In the genomic region with DNA sequence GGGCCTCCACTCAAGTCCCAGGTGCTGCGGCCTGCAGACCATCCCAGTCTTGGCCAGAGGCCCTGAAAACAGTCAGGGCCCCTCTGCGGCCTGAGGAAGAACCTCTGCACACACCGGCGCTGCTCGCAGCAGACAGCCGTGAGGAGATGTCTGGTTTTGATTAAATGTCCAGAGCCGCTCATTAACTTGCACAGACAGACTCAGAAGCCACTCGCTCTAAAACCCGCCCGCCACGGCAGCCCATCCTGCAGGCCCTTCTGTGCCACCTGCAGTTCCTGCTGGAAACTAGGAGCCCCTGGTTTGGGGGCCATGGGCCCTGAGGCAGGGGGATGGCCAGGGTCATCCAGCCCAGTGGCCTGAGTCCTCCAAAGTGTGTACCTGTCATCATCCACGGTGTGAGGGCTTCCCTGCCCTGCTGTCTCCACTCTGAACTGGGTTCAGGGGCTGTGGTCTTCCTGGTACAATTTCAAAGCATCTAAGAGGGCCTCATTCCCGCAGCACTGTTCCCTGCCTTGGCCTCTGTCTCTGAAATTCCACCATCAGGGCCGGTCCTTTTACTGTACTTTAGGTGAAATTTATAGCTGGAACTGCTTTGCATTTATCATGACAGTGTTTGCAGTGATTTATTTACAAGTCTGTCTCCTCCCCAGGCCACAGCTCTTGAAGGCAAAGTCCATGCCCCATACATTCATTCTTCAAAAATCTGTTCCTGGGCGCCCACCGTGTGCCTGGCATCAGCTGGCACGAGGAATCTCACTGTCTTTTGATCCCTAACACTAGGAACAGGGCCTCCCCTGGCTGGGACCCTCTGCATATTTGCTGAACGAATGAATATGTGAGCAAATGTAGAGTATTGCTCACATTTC, we compare ENCODE assay signal across 2 cellular contexts.
TF ChIP-seq lines count a peak whose summit lies in the region.

No MANE protein-coding gene starts in this region.

TF ChIP-seq in liver, 16 proteins besides CTCF, POLR2A, EP300 and RAD21 (continued from another document):
- no peak for TF ChIP-seq SP1 (IDR thresholded peaks at IDR 0.05)
- TF ChIP-seq HNF4A (conservative IDR thresholded peaks at IDR 0.05), result peak; percentile 17 to 20
- TF ChIP-seq JUND (IDR thresholded peaks at IDR 0.05), result no peak
TF ChIP-seq in liver: peak in this region for 1.

TF ChIP-seq in HEK293T, 16 proteins besides CTCF, POLR2A, EP300 and RAD21:
- TF ChIP-seq FOXM1 (IDR thresholded peaks at IDR 0.05; ENCODE audit: borderline replicate concordance) (no peak), FOXK2 (IDR thresholded peaks at IDR 0.05) (no peak), PKNOX1 (IDR thresholded peaks at IDR 0.05) (no peak), SUZ12 (IDR thresholded peaks at IDR 0.05) (no peak), ELF4 (IDR thresholded peaks at IDR 0.05) (no peak), L3MBTL2 (conservative IDR thresholded peaks at IDR 0.05) (no peak), BHLHE40 (IDR thresholded peaks at IDR 0.05; ENCODE audit: borderline replicate concordance) (no peak), TARDBP (IDR thresholded peaks at IDR 0.05) (no peak), ARNT (IDR thresholded peaks at IDR 0.05) (no peak)
